In genomic region chr11:29801561-29801960, GRCh38 we compare ENCODE assay signal across 26 cellular contexts.
"Had no signal": no experiment of that assay in that cellular context is flagged by ENCODE, and none has a peak within 500 bp of the region (broad histone marks: within the 10 kb centered on the region; RNA-seq: fewer than 3 reads in every experiment).

No MANE protein-coding gene starts in this region.

- H3K4me3 ChIP-seq: cardiac muscle cell, K562 had no signal

- H3K27me3 Mint-ChIP-seq: activated CD4-positive, alpha-beta memory T cell treated with anti-CD3 and anti-CD28 coated beads for 36 hours; activated CD4-positive, alpha-beta T cell treated with anti-CD3 and anti-CD28 coated beads, Interleukin-2, amount 10 ng/mL, durations not matched to agents 7 days and 5 days; activated naive CD4-positive, alpha-beta T cell treated with anti-CD3 and anti-CD28 coated beads, Interleukin-2, amount 10 ng/mL, durations not matched to agents 7 days and 5 days; activated naive CD8-positive, alpha-beta T cell treated with anti-CD3 and anti-CD28 coated beads for 36 hours; activated T-helper 17 cell treated with anti-CD3 and anti-CD28 coated beads, Interleukin-2, amount 50 U/mL, for 72 hours; brain; T-cell had no signal

- H3K36me3 ChIP-seq: cardiac muscle cell had no signal

- DNase-seq: activated CD4-positive, alpha-beta memory T cell treated with anti-CD3 and anti-CD28 coated beads for 36 hours; activated CD4-positive, alpha-beta T cell treated with anti-CD3 and anti-CD28 coated beads, Interleukin-2, amount 10 ng/mL, durations not matched to agents 7 days and 5 days; activated CD4-positive, CD25-positive, alpha-beta regulatory T cell; activated CD8-positive, alpha-beta memory T cell treated with anti-CD3 and anti-CD28 coated beads for 24 hours; activated gamma-delta T cell treated with Interleukin-2 at 50 U/mL for 16 hours; activated naive CD4-positive, alpha-beta T cell treated with anti-CD3 and anti-CD28 coated beads, Interleukin-2, amount 10 ng/mL, durations not matched to agents 7 days and 5 days; activated naive CD8-positive, alpha-beta T cell treated with anti-CD3 and anti-CD28 coated beads for 36 hours; activated T-cell treated with anti-CD3 and anti-CD28 coated beads, Interleukin-2, amount 50 U/mL, for 48 hours; Kasumi-1; NCI-H1048; NCI-H1930; NCI-H2171; NCI-H2227 treated with DMSO at 0.1 percent for 48 hours; NCI-H446 treated with DMSO at 0.1 percent for 48 hours; NCI-H524 treated with DMSO at 0.1 percent for 48 hours; NCI-H748 treated with DMSO at 0.1 percent for 48 hours; SIG-M5; T-cell; T-helper 2 cell; T1000 had no signal

- H3K27ac Mint-ChIP-seq: activated CD4-positive, alpha-beta memory T cell treated with anti-CD3 and anti-CD28 coated beads for 36 hours; activated CD4-positive, alpha-beta T cell treated with anti-CD3 and anti-CD28 coated beads, Interleukin-2, amount 10 ng/mL, durations not matched to agents 7 days and 5 days; activated naive CD4-positive, alpha-beta T cell treated with anti-CD3 and anti-CD28 coated beads, Interleukin-2, amount 10 ng/mL, durations not matched to agents 7 days and 5 days; activated naive CD8-positive, alpha-beta T cell treated with anti-CD3 and anti-CD28 coated beads for 36 hours; activated T-helper 17 cell treated with anti-CD3 and anti-CD28 coated beads, Interleukin-2, amount 50 U/mL, for 72 hours; T-cell had no signal

- H3K4me3 Mint-ChIP-seq: activated CD4-positive, alpha-beta memory T cell treated with anti-CD3 and anti-CD28 coated beads for 36 hours; activated CD4-positive, alpha-beta T cell treated with anti-CD3 and anti-CD28 coated beads, Interleukin-2, amount 10 ng/mL, durations not matched to agents 7 days and 5 days; activated naive CD4-positive, alpha-beta T cell treated with anti-CD3 and anti-CD28 coated beads, Interleukin-2, amount 10 ng/mL, durations not matched to agents 7 days and 5 days; activated naive CD8-positive, alpha-beta T cell treated with anti-CD3 and anti-CD28 coated beads for 36 hours; activated T-helper 17 cell treated with anti-CD3 and anti-CD28 coated beads, Interleukin-2, amount 50 U/mL, for 72 hours; brain; T-cell had no signal

- H3K4me1 Mint-ChIP-seq: activated CD4-positive, alpha-beta T cell treated with anti-CD3 and anti-CD28 coated beads, Interleukin-2, amount 10 ng/mL, durations not matched to agents 7 days and 5 days; activated naive CD4-positive, alpha-beta T cell treated with anti-CD3 and anti-CD28 coated beads, Interleukin-2, amount 10 ng/mL, durations not matched to agents 7 days and 5 days; activated naive CD8-positive, alpha-beta T cell treated with anti-CD3 and anti-CD28 coated beads for 36 hours; activated T-helper 17 cell treated with anti-CD3 and anti-CD28 coated beads, Interleukin-2, amount 50 U/mL, for 72 hours; T-cell had no signal

- H3K27me3 ChIP-seq: cardiac muscle cell had no signal

- ATAC-seq: activated T-helper 17 cell treated with anti-CD3 and anti-CD28 coated beads, Interleukin-2, amount 50 U/mL, for 72 hours; K562; T-cell had no signal

- FAIRE-seq: K562, TTC549 had no signal

- H3K36me3 Mint-ChIP-seq: activated CD4-positive, alpha-beta memory T cell treated with anti-CD3 and anti-CD28 coated beads for 36 hours; activated naive CD4-positive, alpha-beta T cell treated with anti-CD3 and anti-CD28 coated beads, Interleukin-2, amount 10 ng/mL, durations not matched to agents 7 days and 5 days; activated naive CD8-positive, alpha-beta T cell treated with anti-CD3 and anti-CD28 coated beads for 36 hours; brain; T-cell had no signal

- H3K27ac ChIP-seq: cardiac muscle cell, VCaP had no signal
